ENCODE assay signal across 21 cellular contexts in the genomic region with DNA sequence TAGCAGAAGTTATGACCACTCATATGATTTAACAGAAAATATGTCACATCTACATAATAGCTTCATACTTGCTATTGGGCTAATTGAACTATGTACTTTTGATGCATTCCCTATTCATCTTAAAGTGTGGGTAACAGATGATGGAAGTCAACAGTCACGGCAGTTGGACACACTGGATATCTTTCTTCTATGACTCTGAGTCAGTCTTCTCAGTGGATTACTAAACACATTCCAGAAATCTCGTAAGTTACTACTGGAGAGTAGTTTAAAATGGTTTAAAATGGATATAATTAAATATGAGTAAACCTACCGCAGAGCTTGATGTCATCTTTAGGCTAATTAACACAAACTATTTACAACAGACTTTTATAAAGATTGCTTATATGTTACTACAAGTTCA. TPM values are rescaled to one million over a fixed set of nuclear protein-coding genes. Genes with fewer than 3 reads are reported as not detected.
A peak's percentile ranks its signal among the peaks of the same experiment; 100 is the strongest.
DNase-seq lines count a peak whose midpoint lies in the region; ATAC-seq and TF ChIP-seq lines count a peak whose summit lies in the region.
"Had no signal": no experiment of that assay in that cellular context is flagged by ENCODE, and none has a peak within 500 bp of the region (broad histone marks: within the 10 kb centered on the region; RNA-seq: fewer than 3 reads in every experiment).

No MANE protein-coding gene starts in this region.

- no peak for ATAC-seq in GM19467 (IDR thresholded peaks at IDR 0.05; ENCODE audit: unreplicated experiment)
- ATAC-seq: activated CD8-positive, alpha-beta T cell treated with anti-CD3 and anti-CD28 coated beads, Interleukin-2, amount 10 ng/mL, durations not matched to agents 7 days and 5 days; activated T-helper 17 cell treated with anti-CD3 and anti-CD28 coated beads, Interleukin-2, amount 50 U/mL, for 72 hours; left cardiac atrium had no signal

- no peak overlapping the region for H3K9ac ChIP-seq in mesenchymal stem cell (ENCODE audit: low read length)

- H4K91ac ChIP-seq in mesenchymal stem cell (ENCODE audit: low read length), result no peak overlapping the region

- H3K14ac ChIP-seq in mesenchymal stem cell (ENCODE audit: low read length in 2 of 2), result no peak overlapping the region

- H3K36me3 ChIP-seq in mesenchymal stem cell (ENCODE audit: control insufficient read depth in 1 of 2, insufficient read depth in 2 of 2, low read depth in 1 of 2, low read length in 2 of 2), result no peaks in the 10 kb centered on the region
- H3K36me3 ChIP-seq in adrenal gland (replicated peaks in 1 of 2), result no peaks in the 10 kb centered on the region
- H3K36me3 ChIP-seq: BE2C, Peyer's patch, thoracic aorta, WERI-Rb-1 had no signal

- H3K27me3 ChIP-seq in mesenchymal stem cell (ENCODE audit: control insufficient read depth in 1 of 2, insufficient read depth in 1 of 2, low read length in 2 of 2), result no peaks in the 10 kb centered on the region
- H3K27me3 ChIP-seq in adrenal gland, result no peaks in the 10 kb centered on the region
- H3K27me3 ChIP-seq: Peyer's patch had no signal

- no peaks in the 10 kb centered on the region for H3K4me1 Mint-ChIP-seq in nephron progenitor cell
- H3K4me1 Mint-ChIP-seq: activated T-helper 17 cell treated with anti-CD3 and anti-CD28 coated beads, Interleukin-2, amount 50 U/mL, for 72 hours had no signal

- no CpG with 5 or more reads among the region's 3 CpGs for WGBS in mesenchymal stem cell
- 74 to 84% (median 76%) methylated on average over 3 of the region's 3 CpGs for WGBS in adrenal gland, 4 donors

- H2BK12ac ChIP-seq in mesenchymal stem cell (ENCODE audit: low read length in 2 of 2), result no peak overlapping the region

- no peak overlapping the region for H3K4me2 ChIP-seq in mesenchymal stem cell (ENCODE audit: low read length, poor library complexity, severe bottlenecking)

- H3K9me3 ChIP-seq in mesenchymal stem cell (ENCODE audit: control insufficient read depth, low read length) (no peaks in the 10 kb centered on the region), adrenal gland (replicated peaks in 1 of 3) (no peaks in the 10 kb centered on the region)
- H3K9me3 ChIP-seq: BE2C, Peyer's patch, thoracic aorta had no signal

- intact Hi-C loops in adrenal gland (cut with DNase I), result no loop called here

- H3K27ac ChIP-seq in mesenchymal stem cell (ENCODE audit: low read length, poor library complexity, severe bottlenecking) (peak overlapping the region; percentile 3), adrenal gland (no peak overlapping the region)
- H3K27ac ChIP-seq: Peyer's patch, thoracic aorta, WERI-Rb-1 had no signal

- H3K4me3 Mint-ChIP-seq in nephron progenitor cell, result no peak overlapping the region
- H3K4me3 Mint-ChIP-seq: activated CD8-positive, alpha-beta T cell treated with anti-CD3 and anti-CD28 coated beads, Interleukin-2, amount 10 ng/mL, durations not matched to agents 7 days and 5 days; activated T-helper 17 cell treated with anti-CD3 and anti-CD28 coated beads, Interleukin-2, amount 50 U/mL, for 72 hours had no signal

- H4K8ac ChIP-seq in mesenchymal stem cell (ENCODE audit: low read length), result no peak overlapping the region

- peaks cover 6% of the 10 kb centered on the region for H3K9me3 Mint-ChIP-seq in nephron progenitor cell

- H3K4me1 ChIP-seq in mesenchymal stem cell (ENCODE audit: control insufficient read depth, insufficient read depth, low read depth, low read length) (peaks cover 5% of the 10 kb centered on the region), adrenal gland (replicated peaks in 1 of 2) (no peaks in the 10 kb centered on the region)
- H3K4me1 ChIP-seq: BE2C, Peyer's patch had no signal

- H3K4me3 ChIP-seq in mesenchymal stem cell (ENCODE audit: insufficient read depth in 1 of 2, low read depth in 1 of 2, low read length in 2 of 2) (peak overlapping the region in 1 of 2 experiments; percentile 6), adrenal gland (no peak overlapping the region)
- H3K4me3 ChIP-seq: Peyer's patch, thoracic aorta had no signal

- TF ChIP-seq CTCF in adrenal gland (IDR thresholded peaks at IDR 0.05) (no peak), nephron progenitor cell (IDR thresholded peaks at IDR 0.05) (no peak)

- H3K18ac ChIP-seq in mesenchymal stem cell (ENCODE audit: low read depth in 1 of 2, low read length in 2 of 2), result no peak overlapping the region

- H3K27me3 Mint-ChIP-seq in nephron progenitor cell (ENCODE audit: low read depth, poor library complexity), result peaks cover 15% of the 10 kb centered on the region

- H3K23ac ChIP-seq in mesenchymal stem cell (ENCODE audit: low read length in 2 of 2), result no peak overlapping the region

- H3K79me1 ChIP-seq in mesenchymal stem cell (replicated peaks; ENCODE audit: low read length, poor library complexity, severe bottlenecking), result no peaks in the 10 kb centered on the region

- H2AK5ac ChIP-seq in mesenchymal stem cell (ENCODE audit: low read length, severe bottlenecking), result no peak overlapping the region

- H3K36me3 Mint-ChIP-seq in nephron progenitor cell (ENCODE audit: low read depth), result no peaks in the 10 kb centered on the region

- no peak overlapping the region for H3K27ac Mint-ChIP-seq in nephron progenitor cell
- H3K27ac Mint-ChIP-seq: activated CD8-positive, alpha-beta T cell treated with anti-CD3 and anti-CD28 coated beads, Interleukin-2, amount 10 ng/mL, durations not matched to agents 7 days and 5 days; activated T-helper 17 cell treated with anti-CD3 and anti-CD28 coated beads, Interleukin-2, amount 50 U/mL, for 72 hours had no signal

- TF ChIP-seq POLR2A in adrenal gland (IDR thresholded peaks at IDR 0.05), result no peak

- in situ Hi-C loops in G401 (cut with HindIII; ENCODE audit: low sequenced_read_pairs), result no loop called here

- no peak overlapping the region for H2BK5ac ChIP-seq in mesenchymal stem cell (ENCODE audit: low read depth, low read length, poor library complexity, severe bottlenecking)

- H2BK15ac ChIP-seq in mesenchymal stem cell (ENCODE audit: low read depth, poor library complexity, severe bottlenecking), result no peak overlapping the region

- no peak overlapping the region for H2AFZ ChIP-seq in mesenchymal stem cell (ENCODE audit: low read depth, low read length)

- DNase-seq in COLO829 (ENCODE audit: low spot score) (peak; percentile 34), NCI-H226 (peak; percentile 45), epidermal melanocyte (ENCODE audit: insufficient read length, low spot score) (peak; percentile 26), mesenchymal stem cell (peak; percentile 25), adrenal gland (no peak), G401 (ENCODE audit: low spot score) (no peak), nephron progenitor cell (no peak)
- DNase-seq: activated CD8-positive, alpha-beta T cell treated with anti-CD3 and anti-CD28 coated beads, Interleukin-2, amount 10 ng/mL, durations not matched to agents 7 days and 5 days; amniotic stem cell; BE2C; hippocampal formation; left cardiac atrium; NCI-H1048; occipital lobe; Peyer's patch; stimulated activated CD4-positive, alpha-beta T cell treated with anti-CD3 and anti-CD28 coated beads, Interleukin-4, amount 100 ng/mL, for 4 hours; WERI-Rb-1 had no signal

- H2BK120ac ChIP-seq in mesenchymal stem cell (ENCODE audit: low read depth, low read length), result no peak overlapping the region

- no peak overlapping the region for H3K4ac ChIP-seq in mesenchymal stem cell (ENCODE audit: low read depth in 1 of 2, low read length in 2 of 2)

RNA-seq across cellular contexts. Expression of a gene that starts 30.1 kb away (rescaled TPM):
- polyA plus RNA-seq in mesenchymal stem cell (2013, experiment 1 of 2), result not detected
- 0.15 TPM for polyA plus RNA-seq in mesenchymal stem cell (2013, experiment 2 of 2)
- not detected for total RNA-seq in adrenal gland
- polyA plus RNA-seq in adrenal gland, result not detected
- total RNA-seq in G401 (2014; rRNA removed; shearing (Covaris generic)), result 0.14 and 0.55 TPM in 2 replicates
- total RNA-seq: activated CD8-positive, alpha-beta T cell treated with anti-CD3 and anti-CD28 coated beads, Interleukin-2, amount 10 ng/mL, durations not matched to agents 7 days and 5 days; left cardiac atrium; mucosa of gallbladder; Peyer's patch; thoracic aorta had no signal

RNA-seq across cellular contexts. Expression of a gene that starts 39.0 kb away (rescaled TPM):
- polyA plus RNA-seq in mesenchymal stem cell (2013, experiment 1 of 2), result 3.1 TPM
- 3.2 TPM for polyA plus RNA-seq in mesenchymal stem cell (2013, experiment 2 of 2)
- total RNA-seq in adrenal gland, result not detected
- polyA plus RNA-seq in adrenal gland, result not detected
- 0.92 and 1.0 TPM in 2 replicates for total RNA-seq in G401 (2014; rRNA removed; shearing (Covaris generic))
- total RNA-seq: activated CD8-positive, alpha-beta T cell treated with anti-CD3 and anti-CD28 coated beads, Interleukin-2, amount 10 ng/mL, durations not matched to agents 7 days and 5 days; activated T-helper 17 cell treated with anti-CD3 and anti-CD28 coated beads, Interleukin-2, amount 50 U/mL, for 72 hours; left cardiac atrium; Peyer's patch; thoracic aorta had no signal

Comparison
In these comparisons a context has a peak if more than half of its experiments do, and no peak if none do; other contexts are left out.
1. DNase-seq: peak in COLO829 (single experiment), NCI-H226 (single experiment), epidermal melanocyte (single experiment) and mesenchymal stem cell (single experiment); none in adrenal gland (0 of 7), G401 (single experiment) and nephron progenitor cell (single experiment).